Comparison of ENCODE assay signal across 1 cellular context in the genomic region with DNA sequence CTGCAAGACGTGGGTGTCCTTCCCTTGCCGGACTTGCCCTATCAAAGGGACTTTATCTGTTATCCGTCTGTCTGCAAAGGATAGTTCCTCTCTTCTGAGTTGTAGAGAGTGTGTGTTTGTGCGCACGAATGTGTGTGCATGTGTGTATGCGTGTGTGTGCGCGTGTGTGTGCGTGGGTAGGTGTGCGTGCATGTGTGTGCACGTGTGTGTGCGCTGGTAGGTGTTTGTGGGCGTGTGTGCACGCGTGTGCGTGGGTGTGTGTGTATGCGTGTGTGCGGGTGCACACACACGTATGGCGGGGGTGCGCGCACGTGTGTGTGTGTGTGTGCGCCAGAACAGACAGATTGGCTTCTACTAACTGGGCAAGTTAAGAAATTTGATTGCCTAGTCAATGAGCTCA.
TF ChIP-seq lines count a peak whose summit lies in the region.

No MANE protein-coding gene starts in this region.

TF ChIP-seq in K562, 482 proteins besides CTCF, POLR2A, EP300 and RAD21:
- TF ChIP-seq ELF1 (tag; IDR thresholded peaks at IDR 0.05) (no peak), YY1 (IDR thresholded peaks at IDR 0.05; ENCODE audit: borderline replicate concordance in 1 of 3, control insufficient read depth in 1 of 3, extremely low read depth in 1 of 3, insufficient read depth in 3 of 3, insufficient read length in 1 of 3, insufficient replicate concordance in 2 of 3, low read depth in 1 of 3, low read length in 2 of 3) (no peak), PTBP1 (IDR thresholded peaks at IDR 0.05; ENCODE audit: low read depth, low read length) (no peak), KDM1A (IDR thresholded peaks at IDR 0.05) (peak in 1 of 2 experiments; percentile 45; a peak in 1 of 4 replicates), EGR1 (conservative IDR thresholded peaks at IDR 0.05) (peak; percentile 74), ETV5 (CRISPR knock-in tag; IDR thresholded peaks at IDR 0.05; ENCODE audit: low read depth) (no peak), BHLHE40 (IDR thresholded peaks at IDR 0.05; ENCODE audit: low read length) (0 out of 2 replicates have a peak, but pooled peaks have one; percentile 35), ZNF253 (CRISPR knock-in tag; conservative IDR thresholded peaks at IDR 0.05) (no peak), ZNF347 (CRISPR knock-in tag; IDR thresholded peaks at IDR 0.05; ENCODE audit: low read depth) (no peak), JUN (IDR thresholded peaks at IDR 0.05; ENCODE audit: borderline replicate concordance, low read depth, low read length) (no peak), JUN (CRISPR knock-in tag; IDR thresholded peaks at IDR 0.05; ENCODE audit: borderline replicate concordance) (no peak), RBM15 (IDR thresholded peaks at IDR 0.05; ENCODE audit: insufficient read depth, low read length) (no peak), ZNF3 (CRISPR knock-in tag; IDR thresholded peaks at IDR 0.05) (no peak), MYNN (IDR thresholded peaks at IDR 0.05) (peak; percentile 88), MYNN (CRISPR knock-in tag; IDR thresholded peaks at IDR 0.05) (no peak), CBX8 (IDR thresholded peaks at IDR 0.05; ENCODE audit: borderline replicate concordance, extremely low read depth, low read depth, low read length, poor library complexity, severe bottlenecking) (no peak), NR1H2 (CRISPR knock-in tag; IDR thresholded peaks at IDR 0.05) (no peak), SMARCE1 (IDR thresholded peaks at IDR 0.05) (no peak), NRF1 (conservative IDR thresholded peaks at IDR 0.05 in 1 of 2, IDR thresholded peaks at IDR 0.05 in 1 of 2) (0 out of 4 replicates have a peak, but pooled peaks of 1 of the 2 experiments have one; percentile 9), RNF219 (CRISPR knock-in tag; IDR thresholded peaks at IDR 0.05) (no peak)
- TF ChIP-seq, protein P1, sequence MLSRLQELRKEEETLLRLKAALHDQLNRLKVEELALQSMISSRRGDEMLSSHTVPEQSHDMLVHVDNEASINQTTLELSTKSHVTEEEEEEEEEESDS (CRISPR knock-in tag; IDR thresholded peaks at IDR 0.05), result no peak
TF ChIP-seq in K562: peak in this region for 5.
